Comparison of ENCODE assay signal across 1 cellular context in genomic region chr6:14453712-14454466, GRCh38.
TF ChIP-seq lines count a peak whose summit lies in the region.

No MANE protein-coding gene starts in this region.

TF ChIP-seq in K562, 482 proteins besides CTCF, POLR2A, EP300 and RAD21 (continued from another document and continues in another):
- TF ChIP-seq NCOA1 (IDR thresholded peaks at IDR 0.05; ENCODE audit: low read depth): no peak
- TF ChIP-seq TCF7L2 (IDR thresholded peaks at IDR 0.05; ENCODE audit: low read depth, low read length): no peak
- no peak for TF ChIP-seq HDAC2 (IDR thresholded peaks at IDR 0.05)
- no peak for TF ChIP-seq NUFIP1 (IDR thresholded peaks at IDR 0.05; ENCODE audit: partially characterized antibody)
- TF ChIP-seq, protein P1, sequence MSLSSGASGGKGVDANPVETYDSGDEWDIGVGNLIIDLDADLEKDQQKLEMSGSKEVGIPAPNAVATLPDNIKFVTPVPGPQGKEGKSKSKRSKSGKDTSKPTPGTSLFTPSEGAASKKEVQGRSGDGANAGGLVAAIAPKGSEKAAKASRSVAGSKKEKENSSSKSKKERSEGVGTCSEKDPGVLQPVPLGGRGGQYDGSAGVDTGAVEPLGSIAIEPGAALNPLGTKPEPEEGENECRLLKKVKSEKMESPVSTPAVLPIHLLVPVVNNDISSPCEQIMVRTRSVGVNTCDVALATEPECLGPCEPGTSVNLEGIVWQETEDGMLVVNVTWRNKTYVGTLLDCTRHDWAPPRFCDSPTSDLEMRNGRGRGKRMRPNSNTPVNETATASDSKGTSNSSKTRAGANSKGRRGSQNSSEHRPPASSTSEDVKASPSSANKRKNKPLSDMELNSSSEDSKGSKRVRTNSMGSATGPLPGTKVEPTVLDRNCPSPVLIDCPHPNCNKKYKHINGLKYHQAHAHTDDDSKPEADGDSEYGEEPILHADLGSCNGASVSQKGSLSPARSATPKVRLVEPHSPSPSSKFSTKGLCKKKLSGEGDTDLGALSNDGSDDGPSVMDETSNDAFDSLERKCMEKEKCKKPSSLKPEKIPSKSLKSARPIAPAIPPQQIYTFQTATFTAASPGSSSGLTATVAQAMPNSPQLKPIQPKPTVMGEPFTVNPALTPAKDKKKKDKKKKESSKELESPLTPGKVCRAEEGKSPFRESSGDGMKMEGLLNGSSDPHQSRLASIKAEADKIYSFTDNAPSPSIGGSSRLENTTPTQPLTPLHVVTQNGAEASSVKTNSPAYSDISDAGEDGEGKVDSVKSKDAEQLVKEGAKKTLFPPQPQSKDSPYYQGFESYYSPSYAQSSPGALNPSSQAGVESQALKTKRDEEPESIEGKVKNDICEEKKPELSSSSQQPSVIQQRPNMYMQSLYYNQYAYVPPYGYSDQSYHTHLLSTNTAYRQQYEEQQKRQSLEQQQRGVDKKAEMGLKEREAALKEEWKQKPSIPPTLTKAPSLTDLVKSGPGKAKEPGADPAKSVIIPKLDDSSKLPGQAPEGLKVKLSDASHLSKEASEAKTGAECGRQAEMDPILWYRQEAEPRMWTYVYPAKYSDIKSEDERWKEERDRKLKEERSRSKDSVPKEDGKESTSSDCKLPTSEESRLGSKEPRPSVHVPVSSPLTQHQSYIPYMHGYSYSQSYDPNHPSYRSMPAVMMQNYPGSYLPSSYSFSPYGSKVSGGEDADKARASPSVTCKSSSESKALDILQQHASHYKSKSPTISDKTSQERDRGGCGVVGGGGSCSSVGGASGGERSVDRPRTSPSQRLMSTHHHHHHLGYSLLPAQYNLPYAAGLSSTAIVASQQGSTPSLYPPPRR (CRISPR knock-in tag; IDR thresholded peaks at IDR 0.05; ENCODE audit: borderline replicate concordance): no peak
- TF ChIP-seq NR2F6 (CRISPR knock-in tag; IDR thresholded peaks at IDR 0.05): no peak
- TF ChIP-seq, protein P2, sequence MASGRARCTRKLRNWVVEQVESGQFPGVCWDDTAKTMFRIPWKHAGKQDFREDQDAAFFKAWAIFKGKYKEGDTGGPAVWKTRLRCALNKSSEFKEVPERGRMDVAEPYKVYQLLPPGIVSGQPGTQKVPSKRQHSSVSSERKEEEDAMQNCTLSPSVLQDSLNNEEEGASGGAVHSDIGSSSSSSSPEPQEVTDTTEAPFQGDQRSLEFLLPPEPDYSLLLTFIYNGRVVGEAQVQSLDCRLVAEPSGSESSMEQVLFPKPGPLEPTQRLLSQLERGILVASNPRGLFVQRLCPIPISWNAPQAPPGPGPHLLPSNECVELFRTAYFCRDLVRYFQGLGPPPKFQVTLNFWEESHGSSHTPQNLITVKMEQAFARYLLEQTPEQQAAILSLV (tag; IDR thresholded peaks at IDR 0.05): no peak; the same call in 1 of the 2 replicates
- TF ChIP-seq, protein P3, sequence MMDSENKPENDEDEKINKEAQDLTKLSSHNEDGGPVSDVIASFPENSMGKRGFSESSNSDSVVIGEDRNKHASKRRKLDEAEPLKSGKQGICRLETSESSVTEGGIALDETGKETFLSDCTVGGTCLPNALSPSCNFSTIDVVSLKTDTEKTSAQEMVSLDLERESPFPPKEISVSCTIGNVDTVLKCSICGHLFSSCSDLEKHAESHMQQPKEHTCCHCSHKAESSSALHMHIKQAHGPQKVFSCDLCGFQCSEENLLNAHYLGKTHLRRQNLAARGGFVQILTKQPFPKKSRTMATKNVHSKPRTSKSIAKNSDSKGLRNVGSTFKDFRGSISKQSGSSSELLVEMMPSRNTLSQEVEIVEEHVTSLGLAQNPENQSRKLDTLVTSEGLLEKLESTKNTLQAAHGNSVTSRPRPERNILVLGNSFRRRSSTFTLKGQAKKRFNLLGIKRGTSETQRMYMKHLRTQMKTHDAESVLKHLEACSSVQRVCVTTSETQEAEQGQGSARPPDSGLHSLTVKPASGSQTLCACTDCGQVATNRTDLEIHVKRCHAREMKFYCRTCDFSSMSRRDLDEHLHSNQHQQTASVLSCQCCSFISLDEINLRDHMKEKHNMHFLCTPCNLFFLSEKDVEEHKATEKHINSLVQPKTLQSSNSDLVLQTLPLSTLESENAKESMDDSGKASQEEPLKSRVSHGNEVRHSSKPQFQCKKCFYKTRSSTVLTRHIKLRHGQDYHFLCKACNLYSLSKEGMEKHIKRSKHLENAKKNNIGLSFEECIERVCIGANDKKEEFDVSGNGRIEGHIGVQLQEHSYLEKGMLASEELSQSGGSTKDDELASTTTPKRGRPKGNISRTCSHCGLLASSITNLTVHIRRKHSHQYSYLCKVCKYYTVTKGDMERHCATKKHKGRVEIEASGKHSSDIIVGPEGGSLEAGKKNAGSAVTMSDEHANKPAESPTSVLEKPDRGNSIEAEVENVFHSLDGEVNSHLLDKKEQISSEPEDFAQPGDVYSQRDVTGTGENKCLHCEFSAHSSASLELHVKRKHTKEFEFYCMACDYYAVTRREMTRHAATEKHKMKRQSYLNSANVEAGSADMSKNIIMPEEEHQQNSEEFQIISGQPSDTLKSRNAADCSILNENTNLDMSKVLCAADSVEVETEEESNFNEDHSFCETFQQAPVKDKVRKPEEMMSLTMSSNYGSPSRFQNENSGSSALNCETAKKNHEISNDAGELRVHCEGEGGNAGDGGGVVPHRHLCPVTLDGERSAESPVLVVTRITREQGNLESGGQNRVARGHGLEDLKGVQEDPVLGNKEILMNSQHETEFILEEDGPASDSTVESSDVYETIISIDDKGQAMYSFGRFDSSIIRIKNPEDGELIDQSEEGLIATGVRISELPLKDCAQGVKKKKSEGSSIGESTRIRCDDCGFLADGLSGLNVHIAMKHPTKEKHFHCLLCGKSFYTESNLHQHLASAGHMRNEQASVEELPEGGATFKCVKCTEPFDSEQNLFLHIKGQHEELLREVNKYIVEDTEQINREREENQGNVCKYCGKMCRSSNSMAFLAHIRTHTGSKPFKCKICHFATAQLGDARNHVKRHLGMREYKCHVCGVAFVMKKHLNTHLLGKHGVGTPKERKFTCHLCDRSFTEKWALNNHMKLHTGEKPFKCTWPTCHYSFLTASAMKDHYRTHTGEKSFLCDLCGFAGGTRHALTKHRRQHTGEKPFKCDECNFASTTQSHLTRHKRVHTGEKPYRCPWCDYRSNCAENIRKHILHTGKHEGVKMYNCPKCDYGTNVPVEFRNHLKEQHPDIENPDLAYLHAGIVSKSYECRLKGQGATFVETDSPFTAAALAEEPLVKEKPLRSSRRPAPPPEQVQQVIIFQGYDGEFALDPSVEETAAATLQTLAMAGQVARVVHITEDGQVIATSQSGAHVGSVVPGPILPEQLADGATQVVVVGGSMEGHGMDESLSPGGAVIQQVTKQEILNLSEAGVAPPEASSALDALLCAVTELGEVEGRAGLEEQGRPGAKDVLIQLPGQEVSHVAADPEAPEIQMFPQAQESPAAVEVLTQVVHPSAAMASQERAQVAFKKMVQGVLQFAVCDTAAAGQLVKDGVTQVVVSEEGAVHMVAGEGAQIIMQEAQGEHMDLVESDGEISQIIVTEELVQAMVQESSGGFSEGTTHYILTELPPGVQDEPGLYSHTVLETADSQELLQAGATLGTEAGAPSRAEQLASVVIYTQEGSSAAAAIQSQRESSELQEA (IDR thresholded peaks at IDR 0.05; ENCODE audit: low read depth): no peak
- no peak for TF ChIP-seq XRCC5 (IDR thresholded peaks at IDR 0.05; ENCODE audit: low read depth, low read length)
- no peak for TF ChIP-seq ESRRB (CRISPR knock-in tag; IDR thresholded peaks at IDR 0.05; ENCODE audit: borderline replicate concordance)
- no peak for TF ChIP-seq SUPT5H (IDR thresholded peaks at IDR 0.05)
- no peak for TF ChIP-seq TCF3 (CRISPR knock-in tag; IDR thresholded peaks at IDR 0.05)
- TF ChIP-seq, protein P4, sequence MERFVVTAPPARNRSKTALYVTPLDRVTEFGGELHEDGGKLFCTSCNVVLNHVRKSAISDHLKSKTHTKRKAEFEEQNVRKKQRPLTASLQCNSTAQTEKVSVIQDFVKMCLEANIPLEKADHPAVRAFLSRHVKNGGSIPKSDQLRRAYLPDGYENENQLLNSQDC (CRISPR knock-in tag; IDR thresholded peaks at IDR 0.05): no peak
- TF ChIP-seq ZNF408 (CRISPR knock-in tag; IDR thresholded peaks at IDR 0.05; ENCODE audit: low read depth): no peak
- TF ChIP-seq, protein P5, sequence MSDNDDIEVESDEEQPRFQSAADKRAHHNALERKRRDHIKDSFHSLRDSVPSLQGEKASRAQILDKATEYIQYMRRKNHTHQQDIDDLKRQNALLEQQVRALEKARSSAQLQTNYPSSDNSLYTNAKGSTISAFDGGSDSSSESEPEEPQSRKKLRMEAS (CRISPR knock-in tag; IDR thresholded peaks at IDR 0.05): no peak
- TF ChIP-seq RUNX1 (IDR thresholded peaks at IDR 0.05; ENCODE audit: low read depth): no peak
- no peak for TF ChIP-seq ZNF398 (CRISPR knock-in tag; IDR thresholded peaks at IDR 0.05)
- TF ChIP-seq LCOR (CRISPR knock-in tag; IDR thresholded peaks at IDR 0.05): no peak
- no peak for TF ChIP-seq YY1 (IDR thresholded peaks at IDR 0.05; ENCODE audit: borderline replicate concordance in 1 of 3, control insufficient read depth in 1 of 3, extremely low read depth in 1 of 3, insufficient read depth in 3 of 3, insufficient read length in 1 of 3, insufficient replicate concordance in 2 of 3, low read depth in 1 of 3, low read length in 2 of 3)
- no peak for TF ChIP-seq NR2C1 (IDR thresholded peaks at IDR 0.05)
- TF ChIP-seq NR2C1 (tag; IDR thresholded peaks at IDR 0.05): peak; percentile 55; the same call in 1 of the 2 replicates
- TF ChIP-seq DNMT1 (IDR thresholded peaks at IDR 0.05): no peak
- TF ChIP-seq, protein P6, sequence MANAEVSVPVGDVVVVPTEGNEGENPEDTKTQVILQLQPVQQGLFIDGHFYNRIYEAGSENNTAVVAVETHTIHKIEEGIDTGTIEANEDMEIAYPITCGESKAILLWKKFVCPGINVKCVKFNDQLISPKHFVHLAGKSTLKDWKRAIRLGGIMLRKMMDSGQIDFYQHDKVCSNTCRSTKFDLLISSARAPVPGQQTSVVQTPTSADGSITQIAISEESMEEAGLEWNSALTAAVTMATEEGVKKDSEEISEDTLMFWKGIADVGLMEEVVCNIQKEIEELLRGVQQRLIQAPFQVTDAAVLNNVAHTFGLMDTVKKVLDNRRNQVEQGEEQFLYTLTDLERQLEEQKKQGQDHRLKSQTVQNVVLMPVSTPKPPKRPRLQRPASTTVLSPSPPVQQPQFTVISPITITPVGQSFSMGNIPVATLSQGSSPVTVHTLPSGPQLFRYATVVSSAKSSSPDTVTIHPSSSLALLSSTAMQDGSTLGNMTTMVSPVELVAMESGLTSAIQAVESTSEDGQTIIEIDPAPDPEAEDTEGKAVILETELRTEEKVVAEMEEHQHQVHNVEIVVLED (CRISPR knock-in tag; IDR thresholded peaks at IDR 0.05): no peak
- no peak for TF ChIP-seq CHD2 (IDR thresholded peaks at IDR 0.05; ENCODE audit: low read depth, low read length)
- TF ChIP-seq SREBF2 (CRISPR knock-in tag; IDR thresholded peaks at IDR 0.05): no peak
- no peak for TF ChIP-seq COPS2 (conservative IDR thresholded peaks at IDR 0.05)
- TF ChIP-seq, protein P7, sequence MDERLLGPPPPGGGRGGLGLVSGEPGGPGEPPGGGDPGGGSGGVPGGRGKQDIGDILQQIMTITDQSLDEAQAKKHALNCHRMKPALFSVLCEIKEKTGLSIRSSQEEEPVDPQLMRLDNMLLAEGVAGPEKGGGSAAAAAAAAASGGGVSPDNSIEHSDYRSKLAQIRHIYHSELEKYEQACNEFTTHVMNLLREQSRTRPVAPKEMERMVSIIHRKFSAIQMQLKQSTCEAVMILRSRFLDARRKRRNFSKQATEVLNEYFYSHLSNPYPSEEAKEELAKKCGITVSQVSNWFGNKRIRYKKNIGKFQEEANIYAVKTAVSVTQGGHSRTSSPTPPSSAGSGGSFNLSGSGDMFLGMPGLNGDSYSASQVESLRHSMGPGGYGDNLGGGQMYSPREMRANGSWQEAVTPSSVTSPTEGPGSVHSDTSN (CRISPR knock-in tag; IDR thresholded peaks at IDR 0.05; ENCODE audit: low read depth): no peak
- TF ChIP-seq, protein P7 (tag; conservative IDR thresholded peaks at IDR 0.05; ENCODE audit: low read depth): no peak
- TF ChIP-seq KAT8 (IDR thresholded peaks at IDR 0.05; ENCODE audit: low read depth): no peak
- TF ChIP-seq NFE2L1 (tag; IDR thresholded peaks at IDR 0.05; ENCODE audit: borderline replicate concordance, low read depth): 0 out of 2 replicates have a peak, but pooled peaks have one; percentile 32
- no peak for TF ChIP-seq NFXL1 (CRISPR knock-in tag; IDR thresholded peaks at IDR 0.05)
- TF ChIP-seq, protein P8, sequence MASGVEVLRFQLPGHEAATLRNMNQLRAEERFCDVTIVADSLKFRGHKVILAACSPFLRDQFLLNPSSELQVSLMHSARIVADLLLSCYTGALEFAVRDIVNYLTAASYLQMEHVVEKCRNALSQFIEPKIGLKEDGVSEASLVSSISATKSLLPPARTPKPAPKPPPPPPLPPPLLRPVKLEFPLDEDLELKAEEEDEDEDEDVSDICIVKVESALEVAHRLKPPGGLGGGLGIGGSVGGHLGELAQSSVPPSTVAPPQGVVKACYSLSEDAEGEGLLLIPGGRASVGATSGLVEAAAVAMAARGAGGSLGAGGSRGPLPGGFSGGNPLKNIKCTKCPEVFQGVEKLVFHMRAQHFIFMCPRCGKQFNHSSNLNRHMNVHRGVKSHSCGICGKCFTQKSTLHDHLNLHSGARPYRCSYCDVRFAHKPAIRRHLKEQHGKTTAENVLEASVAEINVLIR (CRISPR knock-in tag; IDR thresholded peaks at IDR 0.05): no peak
- TF ChIP-seq, protein P9, sequence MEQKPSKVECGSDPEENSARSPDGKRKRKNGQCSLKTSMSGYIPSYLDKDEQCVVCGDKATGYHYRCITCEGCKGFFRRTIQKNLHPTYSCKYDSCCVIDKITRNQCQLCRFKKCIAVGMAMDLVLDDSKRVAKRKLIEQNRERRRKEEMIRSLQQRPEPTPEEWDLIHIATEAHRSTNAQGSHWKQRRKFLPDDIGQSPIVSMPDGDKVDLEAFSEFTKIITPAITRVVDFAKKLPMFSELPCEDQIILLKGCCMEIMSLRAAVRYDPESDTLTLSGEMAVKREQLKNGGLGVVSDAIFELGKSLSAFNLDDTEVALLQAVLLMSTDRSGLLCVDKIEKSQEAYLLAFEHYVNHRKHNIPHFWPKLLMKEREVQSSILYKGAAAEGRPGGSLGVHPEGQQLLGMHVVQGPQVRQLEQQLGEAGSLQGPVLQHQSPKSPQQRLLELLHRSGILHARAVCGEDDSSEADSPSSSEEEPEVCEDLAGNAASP (IDR thresholded peaks at IDR 0.05): peak; percentile 91
- 0 out of 2 replicates have a peak, but pooled peaks have one; percentile 23 for TF ChIP-seq ZNF24 (IDR thresholded peaks at IDR 0.05)
- TF ChIP-seq CAMTA2 (CRISPR knock-in tag; conservative IDR thresholded peaks at IDR 0.05): no peak
